ENCODE assay signal across 8 cellular contexts in the genomic region with DNA sequence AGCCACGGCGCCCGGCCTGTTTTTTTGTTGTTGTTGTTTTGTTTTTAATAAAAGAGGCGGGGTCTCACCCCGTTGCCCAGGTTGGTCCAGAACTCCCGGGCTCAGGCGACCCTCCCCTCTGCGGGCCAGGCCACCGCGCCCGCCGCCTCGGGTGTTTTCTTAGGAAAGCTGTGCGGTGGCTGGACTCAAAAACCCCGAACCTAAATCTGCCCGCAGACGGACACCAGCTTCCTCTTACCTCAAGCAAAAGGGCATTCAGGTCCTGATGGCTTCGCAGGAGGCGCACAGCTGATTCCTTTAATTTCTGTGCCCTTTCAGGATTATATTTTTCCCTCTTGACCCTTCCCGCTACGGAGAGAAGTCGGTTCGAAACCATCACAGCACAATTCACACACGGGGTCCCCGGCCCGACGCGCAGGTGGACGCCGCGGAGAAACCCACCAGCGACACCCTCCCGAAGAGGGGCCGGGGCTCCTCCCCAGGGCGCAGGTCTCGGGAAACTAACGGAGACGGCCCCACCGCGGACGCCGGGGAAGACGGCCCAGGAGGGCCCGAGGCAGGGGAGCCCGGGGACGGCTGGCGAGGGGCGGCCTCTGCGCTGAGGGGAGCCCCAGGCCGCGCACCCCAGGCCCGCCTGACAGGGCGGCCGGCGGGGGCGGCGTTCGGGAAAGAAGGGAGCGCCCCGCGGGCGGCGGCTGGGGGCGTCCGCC. TPM values are rescaled to one million over a fixed set of nuclear protein-coding genes. Genes with fewer than 3 reads are reported as not detected.
DNase-seq lines count a peak whose midpoint lies in the region; ATAC-seq and TF ChIP-seq lines count a peak whose summit lies in the region.

No MANE protein-coding gene starts in this region.

- intact Hi-C loops in activated CD4-positive, alpha-beta T cell treated with anti-CD3 and anti-CD28 coated beads, Interleukin-2, amount 10 ng/mL, durations not matched to agents 24 days and 14 days (cut with micrococcal nuclease): loop anchor here (1.0 to 5.0 kb wide), 6 partner anchors 13 to 113 kb away; a partner anchor contains a TSS

- peaks cover 29% of the 10 kb centered on the region for H3K4me1 Mint-ChIP-seq in activated CD4-positive, alpha-beta T cell treated with anti-CD3 and anti-CD28 coated beads, Interleukin-2, amount 10 ng/mL, durations not matched to agents 24 days and 14 days
- H3K4me1 Mint-ChIP-seq in nephron: peaks cover 5% of the 10 kb centered on the region

- H3K9ac ChIP-seq in NT2/D1 (ENCODE audit: insufficient read length, low read depth): peak overlapping the region; percentile 86

- peaks cover 4% of the 10 kb centered on the region for H3K4me1 ChIP-seq in NT2/D1 (ENCODE audit: insufficient read depth, insufficient read length)

- H3K27ac Mint-ChIP-seq in activated CD4-positive, alpha-beta T cell treated with anti-CD3 and anti-CD28 coated beads, Interleukin-2, amount 10 ng/mL, durations not matched to agents 24 days and 14 days: peak overlapping the region; percentile 67
- H3K27ac Mint-ChIP-seq in nephron: no peak overlapping the region

- ATAC-seq in HG02610 (IDR thresholded peaks at IDR 0.05; ENCODE audit: unreplicated experiment): peak; percentile 25

- peak; percentile 63 for DNase-seq in activated CD4-positive, alpha-beta T cell treated with anti-CD3 and anti-CD28 coated beads, Interleukin-2, amount 10 ng/mL, durations not matched to agents 24 days and 14 days
- DNase-seq in activated CD4-positive, alpha-beta T cell treated with anti-CD3 and anti-CD28 coated beads for 1 hour: no peak
- no peak for DNase-seq in NT2/D1 (ENCODE audit: low read depth, low spot score)
- DNase-seq in coronary artery (ENCODE audit: low spot score): no peak
- no peak for DNase-seq in NCI-H2171 treated with DMSO at 0.1 percent for 48 hours (lab: John Stamatoyannopoulos, UW)
- DNase-seq in NCI-H226: no peak

- H3K27me3 ChIP-seq in NT2/D1 (ENCODE audit: insufficient read depth, insufficient read length): no peaks in the 10 kb centered on the region

- no peaks in the 10 kb centered on the region for H3K27me3 Mint-ChIP-seq in activated CD4-positive, alpha-beta T cell treated with anti-CD3 and anti-CD28 coated beads, Interleukin-2, amount 10 ng/mL, durations not matched to agents 24 days and 14 days
- H3K27me3 Mint-ChIP-seq in nephron (ENCODE audit: low read depth): no peaks in the 10 kb centered on the region

- H3K9me3 ChIP-seq in NT2/D1 (ENCODE audit: insufficient read depth, low read length): peaks cover 7% of the 10 kb centered on the region; the same call in 1 of the 2 replicates

- peaks cover 45% of the 10 kb centered on the region for H3K36me3 ChIP-seq in NT2/D1 (ENCODE audit: insufficient read depth, insufficient read length, low read length)

- H3K4me3 Mint-ChIP-seq in activated CD4-positive, alpha-beta T cell treated with anti-CD3 and anti-CD28 coated beads, Interleukin-2, amount 10 ng/mL, durations not matched to agents 24 days and 14 days: peak overlapping the region; percentile 89
- H3K4me3 Mint-ChIP-seq in nephron: peak overlapping the region; percentile 80 to 87 (median 86)

- H3K9me3 Mint-ChIP-seq in activated CD4-positive, alpha-beta T cell treated with anti-CD3 and anti-CD28 coated beads, Interleukin-2, amount 10 ng/mL, durations not matched to agents 24 days and 14 days: no peaks in the 10 kb centered on the region
- no peaks in the 10 kb centered on the region for H3K9me3 Mint-ChIP-seq in nephron

- H3K27ac ChIP-seq in coronary artery: no peak overlapping the region

- peak overlapping the region; percentile 64 for H3K4me3 ChIP-seq in NT2/D1 (ENCODE audit: insufficient read length, low read depth)
- peak overlapping the region; percentile 89 for H3K4me3 ChIP-seq in coronary artery

- TF ChIP-seq CTCF in coronary artery (IDR thresholded peaks at IDR 0.05): no peak
- TF ChIP-seq CTCF in nephron (IDR thresholded peaks at IDR 0.05; ENCODE audit: unreplicated experiment in 3 of 3): no peak

- H3K36me3 Mint-ChIP-seq in activated CD4-positive, alpha-beta T cell treated with anti-CD3 and anti-CD28 coated beads, Interleukin-2, amount 10 ng/mL, durations not matched to agents 24 days and 14 days (ENCODE audit: low read depth): peaks cover 18% of the 10 kb centered on the region
- H3K36me3 Mint-ChIP-seq in nephron (ENCODE audit: low read depth): peaks cover 2% of the 10 kb centered on the region

RNA-seq across cellular contexts. Expression of a gene that starts 0.7 kb away (rescaled TPM):
- total RNA-seq in activated CD4-positive, alpha-beta T cell treated with anti-CD3 and anti-CD28 coated beads, Interleukin-2, amount 10 ng/mL, durations not matched to agents 24 days and 14 days: 226 and 237 TPM in 2 replicates

RNA-seq across cellular contexts. Expression of a gene that starts 12.5 kb away (rescaled TPM):
- 1.9 and 2.0 TPM in 2 replicates for total RNA-seq in activated CD4-positive, alpha-beta T cell treated with anti-CD3 and anti-CD28 coated beads, Interleukin-2, amount 10 ng/mL, durations not matched to agents 24 days and 14 days

RNA-seq across cellular contexts. Expression of a gene that starts 57.6 kb away (rescaled TPM):
- total RNA-seq in activated CD4-positive, alpha-beta T cell treated with anti-CD3 and anti-CD28 coated beads, Interleukin-2, amount 10 ng/mL, durations not matched to agents 24 days and 14 days: 192 and 194 TPM in 2 replicates
